Comparison of ENCODE assay signal across 22 cellular contexts in genomic region chr5:208449-209114, GRCh38. TPM values are rescaled to one million over a fixed set of nuclear protein-coding genes. Genes with fewer than 3 reads are reported as not detected.
"Had no signal": no experiment of that assay in that cellular context is flagged by ENCODE, and none has a peak within 500 bp of the region (broad histone marks: within the 10 kb centered on the region; RNA-seq: fewer than 3 reads in every experiment).

No MANE protein-coding gene starts in this region.

- H3K27ac Mint-ChIP-seq: activated CD4-positive, alpha-beta memory T cell treated with anti-CD3 and anti-CD28 coated beads for 36 hours; activated CD8-positive, alpha-beta memory T cell treated with anti-CD3 and anti-CD28 coated beads, Interleukin-2, amount 10 ng/mL, durations not matched to agents 7 days and 5 days; activated naive CD8-positive, alpha-beta T cell treated with anti-CD3 and anti-CD28 coated beads, Interleukin-2, amount 10 ng/mL, durations not matched to agents 7 days and 5 days had no signal

- DNase-seq: activated CD4-positive, alpha-beta memory T cell treated with anti-CD3 and anti-CD28 coated beads for 36 hours; activated CD4-positive, alpha-beta T cell treated with anti-CD3 and anti-CD28 coated beads for 1 hour; activated CD8-positive, alpha-beta memory T cell treated with anti-CD3 and anti-CD28 coated beads, Interleukin-2, amount 10 ng/mL, durations not matched to agents 7 days and 5 days; activated gamma-delta T cell treated with Interleukin-2 at 50 U/mL for 16 hours; activated naive CD8-positive, alpha-beta T cell treated with anti-CD3 and anti-CD28 coated beads, Interleukin-2, amount 10 ng/mL, durations not matched to agents 7 days and 5 days; activated T-cell treated with anti-CD3 and anti-CD28 coated beads, Interleukin-2, amount 50 U/mL, for 1 hour; anterior cingulate cortex; brain microvascular endothelial cell; cerebellar nuclear complex; dermis blood vessel endothelial cell; effector memory CD8-positive, alpha-beta T cell; foreskin keratinocyte; heart left ventricle; left colon; retina; stimulated activated CD4-positive, alpha-beta T cell treated with anti-CD3 and anti-CD28 coated beads, Interleukin-4, amount 100 ng/mL, for 24 hours; stimulated activated naive CD4-positive, alpha-beta T cell treated with Interleukin-2 at 50 U/mL for 16 hours; T-helper 1 cell had no signal

- H3K4me3 ChIP-seq: heart left ventricle, lung, skin epidermis, suprapubic skin had no signal

- H3K9me3 Mint-ChIP-seq: activated CD4-positive, alpha-beta memory T cell treated with anti-CD3 and anti-CD28 coated beads for 36 hours; activated naive CD8-positive, alpha-beta T cell treated with anti-CD3 and anti-CD28 coated beads, Interleukin-2, amount 10 ng/mL, durations not matched to agents 7 days and 5 days; effector memory CD8-positive, alpha-beta T cell; type B pancreatic cell had no signal

- H3K27me3 Mint-ChIP-seq: activated CD4-positive, alpha-beta memory T cell treated with anti-CD3 and anti-CD28 coated beads for 36 hours; activated CD8-positive, alpha-beta memory T cell treated with anti-CD3 and anti-CD28 coated beads, Interleukin-2, amount 10 ng/mL, durations not matched to agents 7 days and 5 days; activated naive CD8-positive, alpha-beta T cell treated with anti-CD3 and anti-CD28 coated beads, Interleukin-2, amount 10 ng/mL, durations not matched to agents 7 days and 5 days; effector memory CD8-positive, alpha-beta T cell; type B pancreatic cell had no signal

- H3K4me3 Mint-ChIP-seq: activated CD4-positive, alpha-beta memory T cell treated with anti-CD3 and anti-CD28 coated beads for 36 hours; activated CD8-positive, alpha-beta memory T cell treated with anti-CD3 and anti-CD28 coated beads, Interleukin-2, amount 10 ng/mL, durations not matched to agents 7 days and 5 days; activated naive CD8-positive, alpha-beta T cell treated with anti-CD3 and anti-CD28 coated beads, Interleukin-2, amount 10 ng/mL, durations not matched to agents 7 days and 5 days; effector memory CD8-positive, alpha-beta T cell; type B pancreatic cell had no signal

- H3K4me1 ChIP-seq: foreskin keratinocyte, suprapubic skin had no signal

- H3K9me3 ChIP-seq: heart left ventricle, suprapubic skin had no signal

- H3K27me3 ChIP-seq: brain microvascular endothelial cell, foreskin keratinocyte, heart left ventricle, suprapubic skin had no signal

- H3K27ac ChIP-seq: brain microvascular endothelial cell, foreskin keratinocyte, skin epidermis, suprapubic skin had no signal

RNA-seq across cellular contexts. Expression of gene LRRC14B, which starts 17.3 kb away (rescaled TPM):
- total RNA-seq: activated CD4-positive, alpha-beta memory T cell treated with anti-CD3 and anti-CD28 coated beads for 36 hours; activated CD8-positive, alpha-beta memory T cell treated with anti-CD3 and anti-CD28 coated beads, Interleukin-2, amount 10 ng/mL, durations not matched to agents 7 days and 5 days; dermis blood vessel endothelial cell; foreskin keratinocyte; left colon; suprapubic skin had no signal
- polyA plus RNA-seq: foreskin keratinocyte, lung had no signal
